Comparison of ENCODE assay signal across 16 cellular contexts in the genomic region with DNA sequence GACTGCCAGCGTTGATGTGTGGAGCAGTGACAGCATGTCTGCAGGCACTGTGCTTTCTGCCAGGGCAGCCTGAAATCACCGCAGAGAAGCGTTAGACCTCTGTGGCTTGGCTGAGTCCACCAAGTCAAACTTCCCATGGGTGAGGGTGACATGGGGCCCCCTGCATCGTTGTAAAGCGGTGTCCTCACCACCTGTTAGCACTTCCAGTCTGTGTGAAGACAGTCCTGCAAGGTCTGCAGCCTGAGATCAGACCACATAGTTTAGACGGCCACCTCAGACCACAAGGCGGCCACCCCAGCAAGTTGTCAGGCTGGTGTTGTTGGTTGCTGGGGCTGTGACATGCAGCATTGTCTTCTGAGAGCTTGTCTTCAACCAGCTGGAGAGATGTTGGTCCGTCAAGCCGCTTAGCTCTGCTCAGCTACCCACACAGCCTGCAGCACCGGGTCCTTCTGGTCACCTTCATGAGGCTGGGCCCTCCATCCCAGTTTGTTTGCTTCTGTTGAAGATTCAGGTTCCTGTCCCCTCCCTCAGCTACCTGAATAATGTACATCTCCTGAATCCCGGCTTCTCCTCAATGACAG.
DNase-seq lines count a peak whose midpoint lies in the region; ATAC-seq, FAIRE-seq and TF ChIP-seq lines count a peak whose summit lies in the region.
"Had no signal": no experiment of that assay in that cellular context is flagged by ENCODE, and none has a peak within 500 bp of the region (broad histone marks: within the 10 kb centered on the region; RNA-seq: fewer than 3 reads in every experiment).

No MANE protein-coding gene starts in this region.

- TF ChIP-seq EP300 in HepG2 (IDR thresholded peaks at IDR 0.05; ENCODE audit: low read depth in 2 of 2, low read length in 2 of 2) (no peak), HepG2 (CRISPR knock-in tag; IDR thresholded peaks at IDR 0.05; ENCODE audit: borderline replicate concordance) (no peak)

- POLR2A ChIA-PET in HepG2 (lab: Yijun Ruan, JAX): no interaction called here

- no peak for TF ChIP-seq RAD21 in HepG2 (CRISPR knock-in tag; IDR thresholded peaks at IDR 0.05)

- no peak overlapping the region for H2AFZ ChIP-seq in HepG2 (ENCODE audit: low read length)

- no peaks in the 10 kb centered on the region for H3K9me3 Mint-ChIP-seq in immature natural killer cell
- H3K9me3 Mint-ChIP-seq: activated T-helper 2 cell treated with anti-CD3 and anti-CD28 coated beads, Interferon-gamma antibody, Interleukin-2, Interleukin-4, amounts not matched to agents 10 μg/mL and 5 μg/mL and 100 μg/mL, durations not matched to agents 14 hours and 24 hours and 36 hours; WTC11 had no signal

- H3K9ac ChIP-seq in HepG2 (ENCODE audit: insufficient read depth, low read depth, low read length): no peak overlapping the region

- WGBS in right lobe of liver (ENCODE audit: insufficient coverage, low coverage, low lambda C conversion rate, missing lambda C conversion rate): 50% methylated on average over 2 of the region's 11 CpGs
- 37% methylated on average over 3 of the region's 11 CpGs for WGBS in HepG2 (ENCODE audit: low lambda C conversion rate)

- no peaks in the 10 kb centered on the region for H3K36me3 Mint-ChIP-seq in immature natural killer cell
- H3K36me3 Mint-ChIP-seq: WTC11 had no signal

- H3K4me2 ChIP-seq in HepG2 (ENCODE audit: low read depth, low read length): no peak overlapping the region

- H3K4me3 Mint-ChIP-seq in immature natural killer cell: peak overlapping the region; percentile 87 to 95 (median 91)
- H3K4me3 Mint-ChIP-seq: WTC11 had no signal

- no peak overlapping the region for H3K27ac ChIP-seq in right lobe of liver
- H3K27ac ChIP-seq in HepG2 (ENCODE audit: extremely low read length, insufficient read depth, low read length): no peak overlapping the region
- H3K27ac ChIP-seq: epithelial cell of prostate had no signal

- no peaks in the 10 kb centered on the region for H3K79me2 ChIP-seq in HepG2 (ENCODE audit: insufficient read depth, low read length)

- H3K9me3 ChIP-seq in right lobe of liver (no peaks in the 10 kb centered on the region), HepG2 (ENCODE audit: low read length) (no peaks in the 10 kb centered on the region), BE2C (no peaks in the 10 kb centered on the region)
- H3K9me3 ChIP-seq: left lung had no signal

- ATAC-seq in right lobe of liver (peak in 3 of 4 donors; percentile 33 to 44 (median 35)), HepG2 (no peak), GM21423 (IDR thresholded peaks at IDR 0.05; ENCODE audit: unreplicated experiment) (no peak), left lobe of liver (no peak)

- no peak for TF ChIP-seq POLR2A in right lobe of liver (IDR thresholded peaks at IDR 0.05)
- no peak for TF ChIP-seq POLR2A in HepG2 (IDR thresholded peaks at IDR 0.05; ENCODE audit: insufficient read depth in 1 of 2, low read depth in 2 of 2, low read length in 2 of 2)

- peak overlapping the region; percentile 99 to 100 (median 100) for H3K27ac Mint-ChIP-seq in immature natural killer cell
- H3K27ac Mint-ChIP-seq: activated T-helper 2 cell treated with anti-CD3 and anti-CD28 coated beads, Interferon-gamma antibody, Interleukin-2, Interleukin-4, amounts not matched to agents 10 μg/mL and 5 μg/mL and 100 μg/mL, durations not matched to agents 14 hours and 24 hours and 36 hours had no signal

- H3K4me1 Mint-ChIP-seq in immature natural killer cell: peaks cover 90 to 95% of the 10 kb centered on the region in 2 donors

- TF ChIP-seq CTCF in right lobe of liver (IDR thresholded peaks at IDR 0.05) (no peak), HepG2 (CRISPR knock-in tag; IDR thresholded peaks at IDR 0.05) (no peak), BE2C (IDR thresholded peaks at IDR 0.05; ENCODE audit: low read depth, low read length) (no peak)

- H3K36me3 ChIP-seq in right lobe of liver (no peaks in the 10 kb centered on the region), HepG2 (replicated peaks in 1 of 2; ENCODE audit: control insufficient read depth in 1 of 2, insufficient read depth in 2 of 2, low read length in 2 of 2) (no peaks in the 10 kb centered on the region), BE2C (no peaks in the 10 kb centered on the region)
- H3K36me3 ChIP-seq: left lung had no signal

- no TSS peak for BruUV-seq in HepG2 (replicated peaks; lab: Mats Ljungman, UMichigan)

- intact Hi-C loops in right lobe of liver (cut with DNase I) (no loop called here), HepG2 (cut with micrococcal nuclease; ENCODE audit: unreplicated experiment) (no loop called here)

- in situ Hi-C loops in HepG2 (cut with HindIII; ENCODE audit: extremely low pct_ligation_motif_present, low pct_unique_long_range_greater_than_20kb): loop anchor here (25.0 kb wide), 1 partner anchor 205 kb away; no protein-coding TSS in a partner anchor

- no peak overlapping the region for H3K4me3 ChIP-seq in right lobe of liver
- H3K4me3 ChIP-seq in HepG2 (replicated peaks in 1 of 3; ENCODE audit: insufficient read depth in 1 of 3, low read depth in 2 of 3, low read length in 3 of 3): no peak overlapping the region
- H3K4me3 ChIP-seq in BE2C (ENCODE audit: low read depth, low read length): no peak overlapping the region
- H3K4me3 ChIP-seq: left lung had no signal

- no peaks in the 10 kb centered on the region for H3K27me3 ChIP-seq in right lobe of liver
- peaks cover 0 to 15% of the 10 kb centered on the region in 2 experiments; a peak in 2 of 5 replicates for H3K27me3 ChIP-seq in HepG2 (ENCODE audit: control insufficient read depth in 1 of 2, insufficient read depth in 2 of 2, low read length in 2 of 2)
- no peaks in the 10 kb centered on the region for H3K27me3 ChIP-seq in BE2C
- H3K27me3 ChIP-seq: left lung had no signal

- peaks cover 12 to 28% (median 26%) of the 10 kb centered on the region in 3 donors for H3K27me3 Mint-ChIP-seq in immature natural killer cell (ENCODE audit: low read depth in 3 of 3)

- no peaks in the 10 kb centered on the region for H4K20me1 ChIP-seq in HepG2 (ENCODE audit: insufficient read depth, low read length)

- no peak for DNase-seq in right lobe of liver
- no peak for DNase-seq in HepG2 (ENCODE audit: low spot score)
- peak; percentile 16 for DNase-seq in SKM-1 (lab: John Stamatoyannopoulos, UW; ENCODE audit: unreplicated experiment)
- peak; percentile 97 for DNase-seq in immature natural killer cell
- DNase-seq in left lobe of liver (ENCODE audit: low spot score): no peak
- no peak for DNase-seq in BE2C
- no peak for DNase-seq in NCI-H510A (lab: John Stamatoyannopoulos, UW)
- DNase-seq: head of caudate nucleus, left lung, NCI-H1417 treated with DMSO at 0.1 percent for 48 hours, NCI-H526 treated with DMSO at 0.1 percent for 48 hours, Right ventricle myocardium superior had no signal

- CTCF ChIA-PET in HepG2 (lab: Yijun Ruan, JAX; ENCODE audit: low intra/inter-chr PET ratio, low total read pairs): no interaction called here

- FAIRE-seq in HepG2 (lab: Jason Lieb, UNC): no peak

- H3K4me1 ChIP-seq in right lobe of liver (no peaks in the 10 kb centered on the region), HepG2 (ENCODE audit: insufficient read depth, low read length) (no peaks in the 10 kb centered on the region), BE2C (peaks cover 5% of the 10 kb centered on the region)

TF ChIP-seq in HepG2, 621 proteins besides CTCF, POLR2A, EP300 and RAD21:
- no peak for TF ChIP-seq CAMTA2 (CRISPR knock-in tag; IDR thresholded peaks at IDR 0.05; ENCODE audit: borderline replicate concordance)
- TF ChIP-seq, protein P1, sequence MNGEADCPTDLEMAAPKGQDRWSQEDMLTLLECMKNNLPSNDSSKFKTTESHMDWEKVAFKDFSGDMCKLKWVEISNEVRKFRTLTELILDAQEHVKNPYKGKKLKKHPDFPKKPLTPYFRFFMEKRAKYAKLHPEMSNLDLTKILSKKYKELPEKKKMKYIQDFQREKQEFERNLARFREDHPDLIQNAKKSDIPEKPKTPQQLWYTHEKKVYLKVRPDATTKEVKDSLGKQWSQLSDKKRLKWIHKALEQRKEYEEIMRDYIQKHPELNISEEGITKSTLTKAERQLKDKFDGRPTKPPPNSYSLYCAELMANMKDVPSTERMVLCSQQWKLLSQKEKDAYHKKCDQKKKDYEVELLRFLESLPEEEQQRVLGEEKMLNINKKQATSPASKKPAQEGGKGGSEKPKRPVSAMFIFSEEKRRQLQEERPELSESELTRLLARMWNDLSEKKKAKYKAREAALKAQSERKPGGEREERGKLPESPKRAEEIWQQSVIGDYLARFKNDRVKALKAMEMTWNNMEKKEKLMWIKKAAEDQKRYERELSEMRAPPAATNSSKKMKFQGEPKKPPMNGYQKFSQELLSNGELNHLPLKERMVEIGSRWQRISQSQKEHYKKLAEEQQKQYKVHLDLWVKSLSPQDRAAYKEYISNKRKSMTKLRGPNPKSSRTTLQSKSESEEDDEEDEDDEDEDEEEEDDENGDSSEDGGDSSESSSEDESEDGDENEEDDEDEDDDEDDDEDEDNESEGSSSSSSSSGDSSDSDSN (CRISPR knock-in tag; IDR thresholded peaks at IDR 0.05): no peak
- no peak for TF ChIP-seq YEATS2 (CRISPR knock-in tag; IDR thresholded peaks at IDR 0.05; ENCODE audit: borderline replicate concordance)
- no peak for TF ChIP-seq TOPORS (CRISPR knock-in tag; IDR thresholded peaks at IDR 0.05)
- TF ChIP-seq, protein P2, sequence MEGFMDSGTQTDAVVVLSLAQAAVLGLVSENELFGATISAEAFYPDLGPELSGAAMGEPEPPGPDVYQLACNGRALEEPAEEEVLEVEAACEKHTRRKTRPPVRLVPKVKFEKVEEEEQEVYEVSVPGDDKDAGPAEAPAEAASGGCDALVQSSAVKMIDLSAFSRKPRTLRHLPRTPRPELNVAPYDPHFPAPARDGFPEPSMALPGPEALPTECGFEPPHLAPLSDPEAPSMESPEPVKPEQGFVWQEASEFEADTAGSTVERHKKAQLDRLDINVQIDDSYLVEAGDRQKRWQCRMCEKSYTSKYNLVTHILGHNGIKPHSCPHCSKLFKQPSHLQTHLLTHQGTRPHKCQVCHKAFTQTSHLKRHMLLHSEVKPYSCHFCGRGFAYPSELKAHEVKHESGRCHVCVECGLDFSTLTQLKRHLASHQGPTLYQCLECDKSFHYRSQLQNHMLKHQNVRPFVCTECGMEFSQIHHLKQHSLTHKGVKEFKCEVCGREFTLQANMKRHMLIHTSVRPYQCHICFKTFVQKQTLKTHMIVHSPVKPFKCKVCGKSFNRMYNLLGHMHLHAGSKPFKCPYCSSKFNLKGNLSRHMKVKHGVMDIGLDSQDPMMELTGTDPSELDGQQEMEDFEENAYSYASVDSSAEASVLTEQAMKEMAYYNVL (CRISPR knock-in tag; IDR thresholded peaks at IDR 0.05; ENCODE audit: borderline replicate concordance): no peak

Comparison
In these comparisons a context has a peak if more than half of its experiments do, and no peak if none do; other contexts are left out.
1. ATAC-seq: peak in right lobe of liver (3 of 4); none in HepG2 (single experiment), GM21423 (single experiment) and left lobe of liver (single experiment).
2. DNase-seq: peak in SKM-1 (single experiment) and immature natural killer cell (3 of 3); none in right lobe of liver (0 of 3), HepG2 (single experiment), left lobe of liver (single experiment), BE2C (single experiment) and NCI-H510A (single experiment).